Comparison of ENCODE assay signal across 2 cellular contexts in the genomic region with DNA sequence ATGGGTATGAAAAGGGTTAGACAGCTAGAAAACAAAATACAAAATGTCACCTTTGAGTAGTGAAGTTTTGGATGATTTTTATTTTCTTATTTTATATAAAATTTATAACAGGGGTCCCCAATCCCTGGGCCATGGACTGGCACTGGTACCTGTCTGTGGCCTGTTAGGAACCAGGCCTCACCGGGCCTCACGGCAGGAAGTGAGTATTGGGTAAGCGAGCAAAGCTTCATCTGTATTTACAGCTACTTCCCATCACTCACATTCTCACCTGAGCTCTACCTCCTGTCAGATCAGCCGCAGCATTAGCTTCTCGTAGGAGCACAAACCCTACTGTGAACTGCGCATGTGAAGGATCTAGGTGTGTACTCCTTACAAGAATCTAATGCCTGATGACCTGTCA.
TF ChIP-seq lines count a peak whose summit lies in the region.

No MANE protein-coding gene starts in this region.

TF ChIP-seq in A549, 52 proteins besides CTCF, POLR2A, EP300 and RAD21 (continued from another document):
- TF ChIP-seq FOSL2 (IDR thresholded peaks at IDR 0.05) (no peak), FOSL2 (CRISPR knock-in tag; IDR thresholded peaks at IDR 0.05) (no peak), CHD4 (IDR thresholded peaks at IDR 0.05; ENCODE audit: borderline replicate concordance) (no peak), CBX2 (IDR thresholded peaks at IDR 0.05; ENCODE audit: borderline replicate concordance, low read depth) (no peak), HDAC2 (IDR thresholded peaks at IDR 0.05) (no peak), RFX5 (IDR thresholded peaks at IDR 0.05) (no peak), RNF2 (IDR thresholded peaks at IDR 0.05; ENCODE audit: borderline replicate concordance, low read depth) (no peak), FOXS1 (CRISPR knock-in tag; IDR thresholded peaks at IDR 0.05) (no peak), PHF8 (IDR thresholded peaks at IDR 0.05; ENCODE audit: borderline replicate concordance, low read depth) (no peak), TP53 (CRISPR knock-in tag; IDR thresholded peaks at IDR 0.05) (no peak), MAFK (IDR thresholded peaks at IDR 0.05; ENCODE audit: partially characterized antibody) (no peak), MYC (IDR thresholded peaks at IDR 0.05; ENCODE audit: borderline replicate concordance, low read length) (no peak), RCOR1 (IDR thresholded peaks at IDR 0.05; ENCODE audit: low read depth, low read length) (no peak)
- TF ChIP-seq, protein P1, sequence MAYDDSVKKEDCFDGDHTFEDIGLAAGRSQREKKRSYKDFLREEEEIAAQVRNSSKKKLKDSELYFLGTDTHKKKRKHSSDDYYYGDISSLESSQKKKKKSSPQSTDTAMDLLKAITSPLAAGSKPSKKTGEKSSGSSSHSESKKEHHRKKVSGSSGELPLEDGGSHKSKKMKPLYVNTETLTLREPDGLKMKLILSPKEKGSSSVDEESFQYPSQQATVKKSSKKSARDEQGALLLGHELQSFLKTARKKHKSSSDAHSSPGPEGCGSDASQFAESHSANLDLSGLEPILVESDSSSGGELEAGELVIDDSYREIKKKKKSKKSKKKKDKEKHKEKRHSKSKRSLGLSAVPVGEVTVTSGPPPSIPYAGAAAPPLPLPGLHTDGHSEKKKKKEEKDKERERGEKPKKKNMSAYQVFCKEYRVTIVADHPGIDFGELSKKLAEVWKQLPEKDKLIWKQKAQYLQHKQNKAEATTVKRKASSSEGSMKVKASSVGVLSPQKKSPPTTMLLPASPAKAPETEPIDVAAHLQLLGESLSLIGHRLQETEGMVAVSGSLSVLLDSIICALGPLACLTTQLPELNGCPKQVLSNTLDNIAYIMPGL (CRISPR knock-in tag; IDR thresholded peaks at IDR 0.05; ENCODE audit: borderline replicate concordance) = no peak
- TF ChIP-seq, protein P2, sequence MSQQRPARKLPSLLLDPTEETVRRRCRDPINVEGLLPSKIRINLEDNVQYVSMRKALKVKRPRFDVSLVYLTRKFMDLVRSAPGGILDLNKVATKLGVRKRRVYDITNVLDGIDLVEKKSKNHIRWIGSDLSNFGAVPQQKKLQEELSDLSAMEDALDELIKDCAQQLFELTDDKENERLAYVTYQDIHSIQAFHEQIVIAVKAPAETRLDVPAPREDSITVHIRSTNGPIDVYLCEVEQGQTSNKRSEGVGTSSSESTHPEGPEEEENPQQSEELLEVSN (IDR thresholded peaks at IDR 0.05; ENCODE audit: borderline replicate concordance, low read depth) = no peak

TF ChIP-seq in IMR-90, 13 proteins besides CTCF, POLR2A, EP300 and RAD21 (continued from another document):
- TF ChIP-seq SMC3 (IDR thresholded peaks at IDR 0.05; ENCODE audit: low read depth, low read length) = no peak
- TF ChIP-seq, protein P3, sequence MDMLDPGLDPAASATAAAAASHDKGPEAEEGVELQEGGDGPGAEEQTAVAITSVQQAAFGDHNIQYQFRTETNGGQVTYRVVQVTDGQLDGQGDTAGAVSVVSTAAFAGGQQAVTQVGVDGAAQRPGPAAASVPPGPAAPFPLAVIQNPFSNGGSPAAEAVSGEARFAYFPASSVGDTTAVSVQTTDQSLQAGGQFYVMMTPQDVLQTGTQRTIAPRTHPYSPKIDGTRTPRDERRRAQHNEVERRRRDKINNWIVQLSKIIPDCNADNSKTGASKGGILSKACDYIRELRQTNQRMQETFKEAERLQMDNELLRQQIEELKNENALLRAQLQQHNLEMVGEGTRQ (IDR thresholded peaks at IDR 0.05; ENCODE audit: low read depth, low read length) = no peak
- TF ChIP-seq RCOR1 (IDR thresholded peaks at IDR 0.05; ENCODE audit: insufficient replicate concordance, low read length) = no peak
- no peak for TF ChIP-seq MAZ (IDR thresholded peaks at IDR 0.05; ENCODE audit: borderline replicate concordance, low read depth, low read length)
- no peak for TF ChIP-seq FOS (IDR thresholded peaks at IDR 0.05; ENCODE audit: low read depth, low read length)
